Comparison of ENCODE assay signal across 20 cellular contexts in genomic region chr5:60366489-60366888, GRCh38.
DNase-seq lines count a peak whose midpoint lies in the region; ATAC-seq, FAIRE-seq and TF ChIP-seq lines count a peak whose summit lies in the region.
"Had no signal": no experiment of that assay in that cellular context is flagged by ENCODE, and none has a peak within 500 bp of the region (broad histone marks: within the 10 kb centered on the region; RNA-seq: fewer than 3 reads in every experiment).

No MANE protein-coding gene starts in this region.

- H3K4me1 ChIP-seq in pancreas (peaks cover 0 to 8% (median 6%) of the 10 kb centered on the region in 3 donors), mesendoderm (ENCODE audit: control insufficient read depth, low read depth, low read length) (no peaks in the 10 kb centered on the region)
- H3K4me1 ChIP-seq: BLaER1, Peyer's patch had no signal

- ATAC-seq in pancreas, result peak in 3 of 4 donors; percentile 25 to 58 (median 30)
- ATAC-seq: K562, T-cell had no signal

- in situ Hi-C loops in astrocyte of the spinal cord (cut with HindIII; ENCODE audit: low sequenced_read_pairs), result no loop called here

- no peaks in the 10 kb centered on the region for H3K9me3 Mint-ChIP-seq in nephron progenitor cell

- peaks cover 3% of the 10 kb centered on the region for H3K27me3 Mint-ChIP-seq in nephron progenitor cell (ENCODE audit: low read depth, poor library complexity)
- H3K27me3 Mint-ChIP-seq: CD4-positive, alpha-beta memory T cell; T-cell had no signal

- H3K36me3 ChIP-seq in MG63, result no peaks in the 10 kb centered on the region
- H3K36me3 ChIP-seq in pancreas, result no peaks in the 10 kb centered on the region
- no peaks in the 10 kb centered on the region for H3K36me3 ChIP-seq in mesendoderm (ENCODE audit: control insufficient read depth, insufficient read depth, low read length)
- H3K36me3 ChIP-seq: BLaER1, Peyer's patch had no signal

- TF ChIP-seq CTCF in astrocyte of the spinal cord (IDR thresholded peaks at IDR 0.05; ENCODE audit: low read depth, low read length) (no peak), pancreas (IDR thresholded peaks at IDR 0.05) (no peak), nephron progenitor cell (IDR thresholded peaks at IDR 0.05) (no peak)

- no peak overlapping the region for H3K4me3 ChIP-seq in MG63
- no peak overlapping the region for H3K4me3 ChIP-seq in astrocyte of the spinal cord (ENCODE audit: low read depth, low read length)
- H3K4me3 ChIP-seq in pancreas, result no peak overlapping the region
- no peak overlapping the region for H3K4me3 ChIP-seq in mesendoderm (ENCODE audit: low read length)
- H3K4me3 ChIP-seq: BLaER1, K562, Peyer's patch, SK-N-MC had no signal

- no peak overlapping the region for H3K56ac ChIP-seq in mesendoderm (ENCODE audit: low read length)

- 18 to 47% methylated on average over 2 of the region's 2 CpGs for WGBS in pancreas, 2 donors
- WGBS in mesendoderm (ENCODE audit: extremely low coverage, insufficient coverage, low lambda C conversion rate), result no CpG with 5 or more reads among the region's 2 CpGs

- no peak overlapping the region for H3K4me2 ChIP-seq in mesendoderm (ENCODE audit: low read length)
- H3K4me2 ChIP-seq: BLaER1 had no signal

- no peak overlapping the region for H3K27ac Mint-ChIP-seq in nephron progenitor cell
- H3K27ac Mint-ChIP-seq: CD4-positive, alpha-beta memory T cell; T-cell had no signal

- H2BK5ac ChIP-seq in mesendoderm (ENCODE audit: low read length), result no peak overlapping the region

- H4K5ac ChIP-seq in mesendoderm (ENCODE audit: low read length), result no peak overlapping the region

- DNase-seq in EH (ENCODE audit: low read depth), result peak; percentile 13
- DNase-seq in MG63, result peak; percentile 62
- peak; percentile 19 for DNase-seq in astrocyte of the spinal cord (ENCODE audit: low read depth, low spot score)
- peak in 1 of 6 donors; percentile 24 for DNase-seq in pancreas
- DNase-seq in mesendoderm, result no peak
- no peak for DNase-seq in germinal center (ENCODE audit: low spot score)
- no peak for DNase-seq in NCI-H146 treated with DMSO at 0.1 percent for 48 hours (lab: John Stamatoyannopoulos, UW; ENCODE audit: unreplicated experiment)
- DNase-seq in nephron progenitor cell, result no peak
- DNase-seq: CD4-positive, alpha-beta memory T cell; DMS53; GOT3; MV-4-11; NCI-H187; NCI-H2107; NCI-H526; Peyer's patch; T-cell had no signal

- H3K79me1 ChIP-seq in mesendoderm (ENCODE audit: low read length), result no peaks in the 10 kb centered on the region

- no peaks in the 10 kb centered on the region for H3K79me2 ChIP-seq in mesendoderm (ENCODE audit: control insufficient read depth, insufficient read depth, low read length)

- H3K9me3 ChIP-seq in MG63, result no peaks in the 10 kb centered on the region
- no peaks in the 10 kb centered on the region for H3K9me3 ChIP-seq in pancreas
- H3K9me3 ChIP-seq: BLaER1, Peyer's patch had no signal

- H2BK15ac ChIP-seq in mesendoderm (replicated peaks; ENCODE audit: low read depth), result no peak overlapping the region

- no peaks in the 10 kb centered on the region for H3K36me3 Mint-ChIP-seq in nephron progenitor cell (ENCODE audit: low read depth)
- H3K36me3 Mint-ChIP-seq: CD4-positive, alpha-beta memory T cell; T-cell had no signal

- FAIRE-seq in pancreas (lab: Jason Lieb, UNC), result no peak
- FAIRE-seq: K562 had no signal

- H3K4me1 Mint-ChIP-seq in nephron progenitor cell, result no peaks in the 10 kb centered on the region
- H3K4me1 Mint-ChIP-seq: CD4-positive, alpha-beta memory T cell; T-cell had no signal

- H2BK120ac ChIP-seq in mesendoderm (ENCODE audit: low read depth, low read length), result no peak overlapping the region

- no peak overlapping the region for H3K18ac ChIP-seq in mesendoderm (ENCODE audit: low read length)

- no peak overlapping the region for H3K4me3 Mint-ChIP-seq in nephron progenitor cell
- H3K4me3 Mint-ChIP-seq: CD4-positive, alpha-beta memory T cell; T-cell had no signal

- no peak overlapping the region for H2AK5ac ChIP-seq in mesendoderm (ENCODE audit: low read length)

- H3K27me3 ChIP-seq in MG63, result no peaks in the 10 kb centered on the region; the same call in 1 of the 2 replicates
- no peaks in the 10 kb centered on the region for H3K27me3 ChIP-seq in pancreas
- no peaks in the 10 kb centered on the region for H3K27me3 ChIP-seq in mesendoderm (ENCODE audit: insufficient read depth, low read length, poor library complexity)
- H3K27me3 ChIP-seq: BLaER1, Peyer's patch had no signal

- no peak overlapping the region for H4K8ac ChIP-seq in mesendoderm (ENCODE audit: low read depth, low read length)

- H3K4ac ChIP-seq in mesendoderm (ENCODE audit: low read depth, low read length), result no peak overlapping the region

- no peak overlapping the region for H3K9ac ChIP-seq in mesendoderm (ENCODE audit: low read length)
- H3K9ac ChIP-seq: BLaER1 had no signal

- no peak overlapping the region for H3K23ac ChIP-seq in mesendoderm (ENCODE audit: low read length)

- intact Hi-C loops in pancreas (cut with DNase I), result no loop called here

- H3K27ac ChIP-seq in pancreas, result no peak overlapping the region
- H3K27ac ChIP-seq in mesendoderm (ENCODE audit: low read depth, low read length), result no peak overlapping the region
- H3K27ac ChIP-seq: BLaER1, Peyer's patch, SK-N-MC had no signal

Comparison
In these comparisons a context has a peak if more than half of its experiments do, and no peak if none do; other contexts are left out.
1. DNase-seq: peak in EH (single experiment), MG63 (single experiment) and astrocyte of the spinal cord (single experiment); none in mesendoderm (single experiment), germinal center (single experiment), NCI-H146 treated with DMSO at 0.1 percent for 48 hours (single experiment) and nephron progenitor cell (single experiment).